In genomic region chr3:171159024-171159821, GRCh38 we compare ENCODE assay signal across 1 cellular context.
TF ChIP-seq lines count a peak whose summit lies in the region.

No MANE protein-coding gene starts in this region.

TF ChIP-seq in WTC11, 78 proteins besides CTCF, POLR2A, EP300 and RAD21 (continued from another document):
- TF ChIP-seq ZNF281 (CRISPR knock-in tag; IDR thresholded peaks at IDR 0.05) (no peak), ZNF232 (CRISPR knock-in tag; IDR thresholded peaks at IDR 0.05) (no peak), CBFB (CRISPR knock-in tag; IDR thresholded peaks at IDR 0.05; ENCODE audit: low read depth) (no peak), OVOL2 (CRISPR knock-in tag; IDR thresholded peaks at IDR 0.05; ENCODE audit: borderline replicate concordance) (no peak)
- TF ChIP-seq, protein P1, sequence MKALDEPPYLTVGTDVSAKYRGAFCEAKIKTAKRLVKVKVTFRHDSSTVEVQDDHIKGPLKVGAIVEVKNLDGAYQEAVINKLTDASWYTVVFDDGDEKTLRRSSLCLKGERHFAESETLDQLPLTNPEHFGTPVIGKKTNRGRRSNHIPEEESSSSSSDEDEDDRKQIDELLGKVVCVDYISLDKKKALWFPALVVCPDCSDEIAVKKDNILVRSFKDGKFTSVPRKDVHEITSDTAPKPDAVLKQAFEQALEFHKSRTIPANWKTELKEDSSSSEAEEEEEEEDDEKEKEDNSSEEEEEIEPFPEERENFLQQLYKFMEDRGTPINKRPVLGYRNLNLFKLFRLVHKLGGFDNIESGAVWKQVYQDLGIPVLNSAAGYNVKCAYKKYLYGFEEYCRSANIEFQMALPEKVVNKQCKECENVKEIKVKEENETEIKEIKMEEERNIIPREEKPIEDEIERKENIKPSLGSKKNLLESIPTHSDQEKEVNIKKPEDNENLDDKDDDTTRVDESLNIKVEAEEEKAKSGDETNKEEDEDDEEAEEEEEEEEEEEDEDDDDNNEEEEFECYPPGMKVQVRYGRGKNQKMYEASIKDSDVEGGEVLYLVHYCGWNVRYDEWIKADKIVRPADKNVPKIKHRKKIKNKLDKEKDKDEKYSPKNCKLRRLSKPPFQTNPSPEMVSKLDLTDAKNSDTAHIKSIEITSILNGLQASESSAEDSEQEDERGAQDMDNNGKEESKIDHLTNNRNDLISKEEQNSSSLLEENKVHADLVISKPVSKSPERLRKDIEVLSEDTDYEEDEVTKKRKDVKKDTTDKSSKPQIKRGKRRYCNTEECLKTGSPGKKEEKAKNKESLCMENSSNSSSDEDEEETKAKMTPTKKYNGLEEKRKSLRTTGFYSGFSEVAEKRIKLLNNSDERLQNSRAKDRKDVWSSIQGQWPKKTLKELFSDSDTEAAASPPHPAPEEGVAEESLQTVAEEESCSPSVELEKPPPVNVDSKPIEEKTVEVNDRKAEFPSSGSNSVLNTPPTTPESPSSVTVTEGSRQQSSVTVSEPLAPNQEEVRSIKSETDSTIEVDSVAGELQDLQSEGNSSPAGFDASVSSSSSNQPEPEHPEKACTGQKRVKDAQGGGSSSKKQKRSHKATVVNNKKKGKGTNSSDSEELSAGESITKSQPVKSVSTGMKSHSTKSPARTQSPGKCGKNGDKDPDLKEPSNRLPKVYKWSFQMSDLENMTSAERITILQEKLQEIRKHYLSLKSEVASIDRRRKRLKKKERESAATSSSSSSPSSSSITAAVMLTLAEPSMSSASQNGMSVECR (CRISPR knock-in tag; IDR thresholded peaks at IDR 0.05; ENCODE audit: borderline replicate concordance): no peak
